ENCODE assay signal across 8 cellular contexts in genomic region chr5:7868773-7869473, GRCh38. TPM values are rescaled to one million over a fixed set of nuclear protein-coding genes. Genes with fewer than 3 reads are reported as not detected.
DNase-seq lines count a peak whose midpoint lies in the region; ATAC-seq and TF ChIP-seq lines count a peak whose summit lies in the region.

Gene FASTKD3 (minus strand): TSS chr5:7869031. CDS start chr5:7868083, 948 bp downstream.
Gene MTRR (plus strand): TSS chr5:7869148. CDS start chr5:7870795, 1,647 bp downstream.

- peaks cover 23% of the 10 kb centered on the region for H4K20me1 ChIP-seq in PC-3 (ENCODE audit: low read length)

- H3K9me2 ChIP-seq in PC-3 (replicated peaks; ENCODE audit: low read length), result no peaks in the 10 kb centered on the region

- TF ChIP-seq RAD21 in Ishikawa (IDR thresholded peaks at IDR 0.05; ENCODE audit: low read depth), result no peak

- H3K4me1 ChIP-seq in PC-3 (ENCODE audit: insufficient read depth, low read length) (peaks cover 22% of the 10 kb centered on the region), mucosa of stomach (ENCODE audit: control insufficient read depth, insufficient read depth, low read length) (no peaks in the 10 kb centered on the region)

- H3K36me3 ChIP-seq in PC-3 (ENCODE audit: low read depth, low read length) (peaks cover 33% of the 10 kb centered on the region), mucosa of stomach (ENCODE audit: control insufficient read depth, insufficient read depth, low read length) (no peaks in the 10 kb centered on the region)

- H3K4me3 ChIP-seq in PC-3 (ENCODE audit: low read length), result peak within 1 kb of the TSS; percentile 88
- H3K4me3 ChIP-seq in epithelial cell of proximal tubule (ENCODE audit: low read depth, low read length), result peak within 1 kb of the TSS; percentile 87
- H3K4me3 ChIP-seq in mucosa of stomach (ENCODE audit: low read length), result peak within 1 kb of the TSS; percentile 31

- POLR2A ChIA-PET in PC-3 (lab: Charles Lee; ENCODE audit: unreplicated experiment), result interaction anchor here (0.7 kb wide), 1 partner anchor 93 kb away, joined by 8 read pairs; no protein-coding TSS in a partner anchor

- ATAC-seq in GM21576 (IDR thresholded peaks at IDR 0.05; ENCODE audit: unreplicated experiment), result peak; percentile 97
- ATAC-seq in PC-3, result peak; percentile 100

- CTCF ChIA-PET in PC-3 (lab: Charles Lee), result interaction anchor here (0.6 kb wide), 1 partner anchor 18 kb away, joined by 10 read pairs; the partner anchor contains the start of gene CFAP90

- H2AFZ ChIP-seq in PC-3 (ENCODE audit: low read length), result peak within 1 kb of the TSS; percentile 93

- H3K9ac ChIP-seq in PC-3 (ENCODE audit: low read length), result peak within 1 kb of the TSS; percentile 93
- peak within 1 kb of the TSS; percentile 82 for H3K9ac ChIP-seq in mucosa of stomach (ENCODE audit: low read length)

- no peaks in the 10 kb centered on the region for H3K27me3 ChIP-seq in PC-3 (ENCODE audit: low read length)
- H3K27me3 ChIP-seq in mucosa of stomach (ENCODE audit: control insufficient read depth, insufficient read depth, low read length), result no peaks in the 10 kb centered on the region

- intact Hi-C loops in PC-3 (cut with micrococcal nuclease), result loop anchor here (10.0 kb wide), 1 partner anchor 1104 kb away; no protein-coding TSS in a partner anchor

- TF ChIP-seq EP300 in Ishikawa (IDR thresholded peaks at IDR 0.05; ENCODE audit: borderline replicate concordance), result no peak

- peak within 1 kb of the TSS; percentile 90 for H3K4me2 ChIP-seq in PC-3 (ENCODE audit: low read length)

- H3F3A ChIP-seq in PC-3 (ENCODE audit: low read length, unreplicated experiment), result no peaks in the 10 kb centered on the region

- H3K79me2 ChIP-seq in PC-3 (ENCODE audit: low read length), result peaks cover 76% of the 10 kb centered on the region

- peak within 1 kb of the TSS; percentile 23 for H3K27ac ChIP-seq in PC-3 (ENCODE audit: low read length)

- no peak for TF ChIP-seq CTCF in PC-3 (conservative IDR thresholded peaks at IDR 0.05; ENCODE audit: low read depth, low read length)
- TF ChIP-seq CTCF in epithelial cell of proximal tubule (conservative IDR thresholded peaks at IDR 0.05; ENCODE audit: low read depth, low read length), result no peak

- H3K9me3 ChIP-seq in PC-3 (ENCODE audit: low read length) (no peaks in the 10 kb centered on the region), mucosa of stomach (ENCODE audit: control insufficient read depth, low read length) (no peaks in the 10 kb centered on the region)

- DNase-seq in DMS114 treated with DMSO at 0.1 percent for 48 hours (lab: John Stamatoyannopoulos, UW; ENCODE audit: unreplicated experiment) (peak; percentile 88), PC-3 (peak; percentile 97), activated T-cell treated with anti-CD3 and anti-CD28 coated beads for 48 hours (ENCODE audit: low read depth) (peak; percentile 85), epithelial cell of proximal tubule (ENCODE audit: low read depth) (no peak)
- peak; percentile 76 to 84 for DNase-seq in stimulated activated CD8-positive, alpha-beta memory T cell treated with anti-CD3 and anti-CD28 coated beads, Interleukin-7, amount 100 ng/mL, for 1 hour (ENCODE audit: low read depth in 2 of 2)

- no TSS peak for BruUV-seq in PC-3 (replicated peaks; lab: Mats Ljungman, UMichigan)

TF ChIP-seq in Ishikawa, 13 proteins besides CTCF, POLR2A, EP300 and RAD21:
- TF ChIP-seq USF1 (IDR thresholded peaks at IDR 0.05) (0 out of 2 replicates have a peak, but pooled peaks have one; percentile 4), NFIC (IDR thresholded peaks at IDR 0.05) (no peak), CEBPB (IDR thresholded peaks at IDR 0.05) (no peak), REST (IDR thresholded peaks at IDR 0.05; ENCODE audit: low read depth) (no peak), ZBTB7A (IDR thresholded peaks at IDR 0.05; ENCODE audit: low read depth) (no peak; the same call in 1 of the 2 replicates), YY1 (IDR thresholded peaks at IDR 0.05; ENCODE audit: low read depth) (0 out of 2 replicates have a peak, but pooled peaks have one; percentile 30), MAX (IDR thresholded peaks at IDR 0.05) (peak; percentile 80), TEAD4 (IDR thresholded peaks at IDR 0.05) (no peak), FOXM1 (IDR thresholded peaks at IDR 0.05; ENCODE audit: borderline replicate concordance, low read depth) (no peak), TCF12 (IDR thresholded peaks at IDR 0.05; ENCODE audit: low read depth) (peak; percentile 19; the same call in 1 of the 2 replicates), TAF1 (IDR thresholded peaks at IDR 0.05; ENCODE audit: low read depth) (peak; percentile 68), EGR1 (IDR thresholded peaks at IDR 0.05) (no peak), CREB1 (IDR thresholded peaks at IDR 0.05; ENCODE audit: low read depth) (peak; percentile 81)
TF ChIP-seq in Ishikawa: peak in this region for 6.

RNA-seq across cellular contexts. Expression of gene FASTKD3, which starts in this region (rescaled TPM):
- total RNA-seq in PC-3 (2014; rRNA removed) (9.2 and 16.5 TPM in 2 replicates), epithelial cell of proximal tubule (8.4 and 17.9 TPM in 2 replicates)

RNA-seq across cellular contexts. Expression of gene MTRR, which starts in this region (rescaled TPM):
- total RNA-seq in PC-3 (2014; rRNA removed) (64.9 and 68.3 TPM in 2 replicates), epithelial cell of proximal tubule (20.0 and 39.9 TPM in 2 replicates)

Comparison
In these comparisons a context has a peak if more than half of its experiments do, and no peak if none do; other contexts are left out.
1. H3K4me3 ChIP-seq: peak in every context shown above with its lines; median percentile 88 in PC-3; 87 in epithelial cell of proximal tubule; 31 in mucosa of stomach.